Comparison of ENCODE assay signal across 8 cellular contexts in genomic region chr9:133990366-133991210, GRCh38. TPM values are rescaled to one million over a fixed set of nuclear protein-coding genes. Genes with fewer than 3 reads are reported as not detected.
DNase-seq lines count a peak whose midpoint lies in the region; ATAC-seq, FAIRE-seq and TF ChIP-seq lines count a peak whose summit lies in the region.

No MANE protein-coding gene starts in this region.

- peaks cover 5% of the 10 kb centered on the region; the same call in 1 of the 2 replicates for H3F3A ChIP-seq in PC-9 (ENCODE audit: insufficient read depth, low read depth)

- H3K36me3 ChIP-seq in PC-9 (ENCODE audit: low read depth) = no peaks in the 10 kb centered on the region
- no peaks in the 10 kb centered on the region for H3K36me3 ChIP-seq in aorta (ENCODE audit: control insufficient read depth in 1 of 2, insufficient read depth in 2 of 2, low read length in 1 of 2)

- peaks cover 6% of the 10 kb centered on the region for H3K27me3 Mint-ChIP-seq in endothelial cell (ENCODE audit: unreplicated experiment)

- no peak overlapping the region for H3K27ac Mint-ChIP-seq in endothelial cell (ENCODE audit: unreplicated experiment)

- ATAC-seq in aorta (ENCODE audit: low FRiP score) (peak; percentile 41), GM21619 (IDR thresholded peaks at IDR 0.05; ENCODE audit: unreplicated experiment) (no peak)

- in situ Hi-C loops in KBM-7 (cut with MboI; ENCODE audit: low pct_unique_long_range_greater_than_20kb, low sequenced_read_pairs) = loop anchor here (10.0 to 25.0 kb wide), 2 partner anchors 216 to 453 kb away; partner anchors contain the start of gene ADAMTSL2

- DNase-seq in GM18507 (ENCODE audit: extremely low spot score, insufficient read length, low read depth) (no peak), PC-9 (peak; percentile 67 to 71), endothelial cell (ENCODE audit: low spot score) (peak; percentile 26), mucosa of gallbladder (ENCODE audit: low spot score) (peak; percentile 82), aorta (peak; percentile 77 to 89), KBM-7 (no peak), NOMO-1 (lab: John Stamatoyannopoulos, UW; ENCODE audit: unreplicated experiment in 2 of 2) (no peak)

- H3K4me1 Mint-ChIP-seq in endothelial cell (ENCODE audit: unreplicated experiment) = no peaks in the 10 kb centered on the region

- H3K9me3 Mint-ChIP-seq in endothelial cell (ENCODE audit: unreplicated experiment) = no peaks in the 10 kb centered on the region

- intact Hi-C loops in PC-9 (cut with micrococcal nuclease; ENCODE audit: unreplicated experiment) (no loop called here), aorta (cut with DNase I) (no loop called here)

- peak overlapping the region; percentile 79 for H3K4me2 ChIP-seq in PC-9

- H3K79me2 ChIP-seq in PC-9 (ENCODE audit: low read depth) = peaks cover 50% of the 10 kb centered on the region

- BruUV-seq in PC-9 (replicated peaks; lab: Mats Ljungman, UMichigan) = no TSS peak

- H3K27ac ChIP-seq in PC-9 (peak overlapping the region; percentile 61), aorta (ENCODE audit: low read depth in 1 of 2, low read length in 2 of 2) (peak overlapping the region in 1 of 2 donors; percentile 29)

- H3K9me3 ChIP-seq in PC-9 (ENCODE audit: insufficient read depth, low read depth) = no peaks in the 10 kb centered on the region
- H3K9me3 ChIP-seq in aorta (ENCODE audit: control insufficient read depth, low read length) = no peaks in the 10 kb centered on the region

- FAIRE-seq in GM18507 (lab: Jason Lieb, UNC) = peak; percentile 35

- H3K36me3 Mint-ChIP-seq in endothelial cell (ENCODE audit: low read depth, unreplicated experiment) = no peaks in the 10 kb centered on the region

- peak overlapping the region; percentile 89 for H3K4me3 Mint-ChIP-seq in endothelial cell (ENCODE audit: unreplicated experiment)

- H3K4me3 ChIP-seq in PC-9 (peak overlapping the region; percentile 65), aorta (ENCODE audit: low read length in 2 of 2) (peak overlapping the region; percentile 67 to 89)

- POLR2A ChIA-PET in PC-9 (lab: Charles Lee; ENCODE audit: unreplicated experiment) = interaction anchor here (0.6 to 0.7 kb wide), 3 partner anchors 23 to 208 kb away, joined by 3 read pairs; no protein-coding TSS in a partner anchor

- H3K4me1 ChIP-seq in PC-9 (replicated peaks; ENCODE audit: insufficient read depth) (peaks cover 17% of the 10 kb centered on the region), aorta (ENCODE audit: control insufficient read depth in 1 of 2, insufficient read depth in 2 of 2, low read length in 2 of 2) (no peaks in the 10 kb centered on the region)

- H2AFZ ChIP-seq in PC-9 = peak overlapping the region; percentile 74

- H4K20me1 ChIP-seq in PC-9 (ENCODE audit: insufficient read depth) = peaks cover 47% of the 10 kb centered on the region

- H3K27me3 ChIP-seq in PC-9 (ENCODE audit: insufficient read depth, low read depth) (no peaks in the 10 kb centered on the region), aorta (ENCODE audit: control insufficient read depth in 1 of 2, insufficient read depth in 2 of 2, low read length in 1 of 2) (no peaks in the 10 kb centered on the region)

- TF ChIP-seq CTCF in PC-9 (conservative IDR thresholded peaks at IDR 0.05) (no peak), endothelial cell (IDR thresholded peaks at IDR 0.05; ENCODE audit: unreplicated experiment) (no peak)

- CTCF ChIA-PET in PC-9 (lab: Charles Lee) = interaction anchor here (0.6 kb wide), 1 partner anchor 34 kb away, joined by 8 read pairs; no protein-coding TSS in a partner anchor

- H3K9me2 ChIP-seq in PC-9 (ENCODE audit: insufficient read depth) = no peaks in the 10 kb centered on the region

- WGBS in aorta, 2 donors = 37 to 39% methylated on average over 30 to 31 of the region's 31 CpGs

RNA-seq across cellular contexts. Expression of gene VAV2, which starts 1.5 kb away (rescaled TPM):
- total RNA-seq in PC-9 (2021) (36.0 and 36.5 TPM in 2 replicates), endothelial cell (ENCODE audit: unreplicated experiment) (27.2 TPM), mucosa of gallbladder (64.4 TPM), aorta (10 to 100 TPM; 12.0 to 25.4 TPM)
- polyA plus RNA-seq in aorta = 10 to 100 TPM in 1 of 2 donors, 1 to 10 TPM in 1; 9.0 to 11.6 TPM

RNA-seq across cellular contexts. Expression of gene BRD3OS, which starts 34.7 kb away (rescaled TPM):
- total RNA-seq in PC-9 (2021) (23.7 and 26.2 TPM in 2 replicates), endothelial cell (ENCODE audit: unreplicated experiment) (11.4 TPM), mucosa of gallbladder (31.0 TPM), aorta (10 to 100 TPM in 1 of 2 donors, 1 to 10 TPM in 1; 8.3 to 17.3 TPM)
- 10 to 100 TPM in 1 of 2 donors, 1 to 10 TPM in 1; 5.8 to 13.8 TPM for polyA plus RNA-seq in aorta

Comparison
In these comparisons a context has a peak if more than half of its experiments do, and no peak if none do; other contexts are left out.
1. DNase-seq: peak in PC-9 (2 of 2), endothelial cell (single experiment), mucosa of gallbladder (single experiment) and aorta (2 of 2); none in GM18507 (single experiment), KBM-7 (single experiment) and NOMO-1 (0 of 2).